ENCODE assay signal across 1 cellular context in genomic region chr5:180688326-180689070, GRCh38.
TF ChIP-seq lines count a peak whose summit lies in the region.

No MANE protein-coding gene starts in this region.

TF ChIP-seq in SK-N-SH, 30 proteins besides CTCF, POLR2A, EP300 and RAD21 (continued from another document):
- TF ChIP-seq USF1 (IDR thresholded peaks at IDR 0.05; ENCODE audit: borderline replicate concordance, low read depth) (no peak), GATA2 (CRISPR knock-in tag; IDR thresholded peaks at IDR 0.05) (no peak), MEF2A (IDR thresholded peaks at IDR 0.05; ENCODE audit: borderline replicate concordance, low read depth) (no peak), MAX (IDR thresholded peaks at IDR 0.05; ENCODE audit: low read depth) (no peak), MXI1 (IDR thresholded peaks at IDR 0.05; ENCODE audit: low read depth, low read length) (no peak), JUND (IDR thresholded peaks at IDR 0.05) (no peak), ZBTB33 (IDR thresholded peaks at IDR 0.05; ENCODE audit: borderline replicate concordance, low read depth) (no peak), SIN3A (IDR thresholded peaks at IDR 0.05; ENCODE audit: borderline replicate concordance, low read depth, low read length) (no peak), TEAD4 (IDR thresholded peaks at IDR 0.05; ENCODE audit: borderline replicate concordance, insufficient read depth) (no peak), RFX5 (IDR thresholded peaks at IDR 0.05; ENCODE audit: low read length) (no peak)
